12 cellular contexts compared by ENCODE assay signal in the genomic region with DNA sequence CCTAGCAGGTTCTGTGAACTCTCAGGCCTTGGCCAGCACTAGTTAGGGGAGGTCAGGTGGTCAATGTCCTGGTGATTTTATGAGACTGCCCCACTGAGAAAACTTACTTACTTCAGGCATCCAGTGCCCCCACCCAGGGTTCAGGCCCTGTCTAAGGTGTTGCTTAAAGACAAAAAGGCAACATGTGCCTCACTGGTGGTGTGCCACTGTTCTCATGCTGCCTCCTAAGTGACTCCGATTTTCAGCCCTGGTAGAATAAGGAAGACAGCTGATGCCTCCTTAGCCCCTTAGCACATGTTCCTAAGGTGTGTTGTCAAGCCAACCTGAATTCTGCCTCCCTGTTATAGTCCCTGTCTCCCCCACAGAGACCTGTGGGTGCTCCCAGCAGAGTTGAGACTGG. TPM values are rescaled to one million over a fixed set of nuclear protein-coding genes. Genes with fewer than 3 reads are reported as not detected.
DNase-seq lines count a peak whose midpoint lies in the region; ATAC-seq, FAIRE-seq and TF ChIP-seq lines count a peak whose summit lies in the region.
"Had no signal": no experiment of that assay in that cellular context is flagged by ENCODE, and none has a peak within 500 bp of the region (broad histone marks: within the 10 kb centered on the region; RNA-seq: fewer than 3 reads in every experiment).

No MANE protein-coding gene starts in this region.

- peak; percentile 64; the same call in 1 of the 2 replicates for TF ChIP-seq POLR2A in GM12891 (IDR thresholded peaks at IDR 0.05; ENCODE audit: low read depth, low read length)

- peaks cover 71 to 96% (median 93%) of the 10 kb centered on the region in 11 experiments for H3K36me3 ChIP-seq in BLaER1 treated with 17β-estradiol and CSF1 and Interleukin-3, amounts not matched to agents 10 nM and 100 nM

- peak overlapping the region; percentile 84 to 99 (median 98); a peak in 17 of 22 replicates for H3K4me2 ChIP-seq in BLaER1 treated with 17β-estradiol and CSF1 and Interleukin-3, amounts not matched to agents 10 nM and 100 nM

- no peak for ATAC-seq in activated naive CD4-positive, alpha-beta T cell treated with anti-CD3 and anti-CD28 coated beads, Interleukin-2, amount 50 U/mL, for 72 hours
- ATAC-seq in naive thymus-derived CD8-positive, alpha-beta T cell: no peak

- FAIRE-seq in GM12891 (lab: Jason Lieb, UNC) (no peak), frontal cortex (lab: Jason Lieb, UNC) (no peak)

- H3K9me3 Mint-ChIP-seq in activated naive CD4-positive, alpha-beta T cell treated with anti-CD3 and anti-CD28 coated beads, Interleukin-2, amount 50 U/mL, for 72 hours: no peaks in the 10 kb centered on the region
- peaks cover 0 to 10% (median 0%) of the 10 kb centered on the region in 9 donors for H3K9me3 Mint-ChIP-seq in naive thymus-derived CD8-positive, alpha-beta T cell

- POLR2A ChIA-PET in naive thymus-derived CD8-positive, alpha-beta T cell (lab: Charles Lee): interaction anchor here (1.2 kb wide), 1 partner anchor 10 kb away, joined by 3 read pairs; no protein-coding TSS in a partner anchor

- no peak overlapping the region for H3K4me3 ChIP-seq in BLaER1 treated with 17β-estradiol and CSF1 and Interleukin-3, amounts not matched to agents 10 nM and 100 nM

- DNase-seq in GM12891 (ENCODE audit: insufficient read length, low spot score): no peak
- DNase-seq in activated naive CD4-positive, alpha-beta T cell treated with anti-CD3 and anti-CD28 coated beads, Interleukin-2, amount 50 U/mL, for 72 hours (ENCODE audit: low spot score in 2 of 2): no peak
- no peak for DNase-seq in naive thymus-derived CD8-positive, alpha-beta T cell
- no peak for DNase-seq in SIG-M5 (lab: John Stamatoyannopoulos, UW)
- no peak for DNase-seq in NOMO-1 (lab: John Stamatoyannopoulos, UW; ENCODE audit: unreplicated experiment in 2 of 2)
- no peak for DNase-seq in frontal cortex (ENCODE audit: low spot score in 2 of 2)
- DNase-seq in stimulated activated CD4-positive, alpha-beta T cell treated with anti-CD3 and anti-CD28 coated beads, Interleukin-4, amount 100 ng/mL, for 24 hours: no peak
- DNase-seq: erythroblast; mesendoderm; NCI-H2171; stimulated activated CD4-positive, alpha-beta T cell treated with anti-CD3 and anti-CD28 coated beads, Interleukin-2, amount 100 ng/mL, for 48 hours had no signal

- no peaks in the 10 kb centered on the region for H3K27me3 ChIP-seq in BLaER1 treated with 17β-estradiol and CSF1 and Interleukin-3, amounts not matched to agents 10 nM and 100 nM

- H3K27me3 Mint-ChIP-seq in naive thymus-derived CD8-positive, alpha-beta T cell: no peaks in the 10 kb centered on the region

- peak overlapping the region in 4 of 11 experiments; percentile 1 to 26 (median 10); a peak in 2 of 22 replicates for H3K27ac ChIP-seq in BLaER1 treated with 17β-estradiol and CSF1 and Interleukin-3, amounts not matched to agents 10 nM and 100 nM

- peak overlapping the region in 9 of 11 experiments; percentile 11 to 100 (median 99); a peak in 13 of 22 replicates for H3K9ac ChIP-seq in BLaER1 treated with 17β-estradiol and CSF1 and Interleukin-3, amounts not matched to agents 10 nM and 100 nM

- H3K27ac Mint-ChIP-seq in activated naive CD4-positive, alpha-beta T cell treated with anti-CD3 and anti-CD28 coated beads, Interleukin-2, amount 50 U/mL, for 72 hours: peak overlapping the region; percentile 79 to 89
- H3K27ac Mint-ChIP-seq in naive thymus-derived CD8-positive, alpha-beta T cell: peak overlapping the region in 9 of 10 donors; percentile 8 to 86 (median 60)

- no peak overlapping the region for H3K4me3 Mint-ChIP-seq in naive thymus-derived CD8-positive, alpha-beta T cell

- peaks cover 10 to 52% (median 44%) of the 10 kb centered on the region in 4 donors for H3K4me1 Mint-ChIP-seq in naive thymus-derived CD8-positive, alpha-beta T cell

- H3K9me3 ChIP-seq in BLaER1 treated with 17β-estradiol and CSF1 and Interleukin-3, amounts not matched to agents 10 nM and 100 nM (replicated peaks in 1 of 11): no peaks in the 10 kb centered on the region

- peaks cover 45 to 84% (median 62%) of the 10 kb centered on the region in 10 experiments for H3K4me1 ChIP-seq in BLaER1 treated with 17β-estradiol and CSF1 and Interleukin-3, amounts not matched to agents 10 nM and 100 nM

- H3K36me3 Mint-ChIP-seq in activated naive CD4-positive, alpha-beta T cell treated with anti-CD3 and anti-CD28 coated beads, Interleukin-2, amount 50 U/mL, for 72 hours: peaks cover 25 to 26% of the 10 kb centered on the region in 2 donors
- peaks cover 0 to 65% (median 24%) of the 10 kb centered on the region in 3 donors for H3K36me3 Mint-ChIP-seq in naive thymus-derived CD8-positive, alpha-beta T cell

- peaks cover 42 to 97% (median 75%) of the 10 kb centered on the region in 11 experiments for H4K20me1 ChIP-seq in BLaER1 treated with 17β-estradiol and CSF1 and Interleukin-3, amounts not matched to agents 10 nM and 100 nM

TF ChIP-seq in GM12891, 5 proteins besides CTCF, POLR2A, EP300 and RAD21:
- TF ChIP-seq POLR2AphosphoS5 (IDR thresholded peaks at IDR 0.05; ENCODE audit: low read depth, low read length) (peak; percentile 65; the same call in 1 of the 2 replicates), SPI1 (IDR thresholded peaks at IDR 0.05; ENCODE audit: low read depth, low read length) (no peak), TAF1 (IDR thresholded peaks at IDR 0.05; ENCODE audit: low read depth, low read length) (no peak)

RNA-seq across cellular contexts. Expression of a gene that starts 5.3 kb away (rescaled TPM):
- 11.4 TPM for polyA plus RNA-seq in GM12891 (2012; ENCODE audit: low read depth, missing spikeins)
- total RNA-seq in activated naive CD4-positive, alpha-beta T cell treated with anti-CD3 and anti-CD28 coated beads, Interleukin-2, amount 50 U/mL, for 72 hours: 10 to 100 TPM; 12.6 to 22.9 TPM
- 10 to 100 TPM; 41.8 to 42.0 TPM for total RNA-seq in naive thymus-derived CD8-positive, alpha-beta T cell
- polyA plus RNA-seq in naive thymus-derived CD8-positive, alpha-beta T cell: 10 to 100 TPM; 12.9 to 27.3 (median 14.2) TPM
- 31.0 TPM for total RNA-seq in frontal cortex

RNA-seq across cellular contexts. Expression of a gene that starts 11.3 kb away (rescaled TPM):
- polyA plus RNA-seq in GM12891 (2012; ENCODE audit: low read depth, missing spikeins): 60.4 TPM
- 100 to 1,000 TPM in 1 of 2 donors, 10 to 100 TPM in 1; 93.6 to 109 TPM for total RNA-seq in activated naive CD4-positive, alpha-beta T cell treated with anti-CD3 and anti-CD28 coated beads, Interleukin-2, amount 50 U/mL, for 72 hours
- 10 to 100 TPM; 51.1 to 56.2 TPM for total RNA-seq in naive thymus-derived CD8-positive, alpha-beta T cell
- polyA plus RNA-seq in naive thymus-derived CD8-positive, alpha-beta T cell: 10 to 100 TPM; 41.6 to 45.3 (median 44.4) TPM
- 33.8 TPM for total RNA-seq in frontal cortex
